ENCODE assay signal across 26 cellular contexts in genomic region chr3:173058229-173058628, GRCh38.
"Had no signal": no experiment of that assay in that cellular context is flagged by ENCODE, and none has a peak within 500 bp of the region (broad histone marks: within the 10 kb centered on the region; RNA-seq: fewer than 3 reads in every experiment).

No MANE protein-coding gene starts in this region.

- ATAC-seq: effector memory CD8-positive, alpha-beta T cell; esophagus mucosa; foreskin keratinocyte; gastrocnemius medialis; gastroesophageal sphincter; heart left ventricle; heart right ventricle had no signal

- H3K27me3 ChIP-seq: esophagus muscularis mucosa, foreskin keratinocyte, gastrocnemius medialis, gastroesophageal sphincter, heart left ventricle, heart right ventricle had no signal

- H3K4me3 Mint-ChIP-seq: dendritic cell treated with granulocyte-macrophage colony-stimulating factor and Interleukin-4, amounts not matched to agents 40 ng/mL and 50 ng/mL, for 4 days; effector memory CD8-positive, alpha-beta T cell; endodermal cell had no signal

- H3K27me3 Mint-ChIP-seq: dendritic cell treated with granulocyte-macrophage colony-stimulating factor and Interleukin-4, amounts not matched to agents 40 ng/mL and 50 ng/mL, for 4 days; effector memory CD8-positive, alpha-beta T cell had no signal

- H3K4me3 ChIP-seq: colonic mucosa, coronary artery, dorsolateral prefrontal cortex, esophagus muscularis mucosa, gastrocnemius medialis, gastroesophageal sphincter, heart left ventricle, heart right ventricle had no signal

- H3K9me3 ChIP-seq: colonic mucosa, esophagus muscularis mucosa, gastrocnemius medialis, gastroesophageal sphincter, heart left ventricle, heart right ventricle had no signal

- H3K4me1 ChIP-seq: colonic mucosa, esophagus muscularis mucosa, foreskin keratinocyte, gastrocnemius medialis, gastroesophageal sphincter, heart left ventricle, heart right ventricle had no signal

- H3K36me3 ChIP-seq: colonic mucosa, esophagus muscularis mucosa, gastrocnemius medialis, gastroesophageal sphincter, heart left ventricle, heart right ventricle had no signal

- DNase-seq: colonic mucosa; cortex of kidney; dermis blood vessel endothelial cell; dorsolateral prefrontal cortex; effector CD4-positive, alpha-beta T cell; effector CD8-positive, alpha-beta T cell; effector memory CD4-positive, alpha-beta T cell; effector memory CD8-positive, alpha-beta T cell; endodermal cell; erythroblast; foreskin fibroblast; foreskin keratinocyte; foreskin melanocyte; gastrocnemius medialis; glutamatergic neuron; head of caudate nucleus; heart left ventricle; heart right ventricle had no signal

- H3K27ac ChIP-seq: colonic mucosa, coronary artery, dorsolateral prefrontal cortex, epithelial cell of prostate, esophagus muscularis mucosa, foreskin keratinocyte, gastrocnemius medialis, gastroesophageal sphincter, heart left ventricle, heart right ventricle had no signal

- FAIRE-seq: colon, endometrium had no signal

- H3K9me3 Mint-ChIP-seq: dendritic cell treated with granulocyte-macrophage colony-stimulating factor and Interleukin-4, amounts not matched to agents 40 ng/mL and 50 ng/mL, for 4 days; endodermal cell had no signal

- H3K27ac Mint-ChIP-seq: dendritic cell treated with granulocyte-macrophage colony-stimulating factor and Interleukin-4, amounts not matched to agents 40 ng/mL and 50 ng/mL, for 4 days; effector memory CD8-positive, alpha-beta T cell; endodermal cell had no signal
